ENCODE assay signal across 6 cellular contexts in genomic region chr9:65482890-65483289, GRCh38.
DNase-seq lines count a peak whose midpoint lies in the region; TF ChIP-seq lines count a peak whose summit lies in the region.
"Not testable (repeated sequence)": the region's sequence is repeated elsewhere in the genome, so short reads cannot be mapped to it uniquely, and the experiment has no call there.

No MANE protein-coding gene starts in this region.

- not testable (repeated sequence) for H3K27ac Mint-ChIP-seq in type B pancreatic cell

- not testable (repeated sequence) for H3K9me3 Mint-ChIP-seq in type B pancreatic cell

- in situ Hi-C loops in SK-MEL-5 (cut with HindIII; ENCODE audit: low pct_unique_long_range_greater_than_20kb, low sequenced_read_pairs): not testable (repeated sequence)

- H3K36me3 Mint-ChIP-seq in type B pancreatic cell: not testable (repeated sequence)

- H3K4me1 Mint-ChIP-seq in type B pancreatic cell (ENCODE audit: unreplicated experiment): not testable (repeated sequence)

- not testable (repeated sequence) for TF ChIP-seq CTCF in type B pancreatic cell (conservative IDR thresholded peaks at IDR 0.05)

- peak; percentile 12 to 26 for DNase-seq in Kasumi-1 (lab: John Stamatoyannopoulos, UW)
- peak; percentile 2 for DNase-seq in NCI-H69 (lab: John Stamatoyannopoulos, UW)
- DNase-seq in SK-MEL-5 (ENCODE audit: low read depth, low spot score): peak; percentile 67
- DNase-seq in UCSD-AML1 (lab: John Stamatoyannopoulos, UW; ENCODE audit: unreplicated experiment): peak; percentile 48
- DNase-seq in foreskin melanocyte: peak; percentile 29
- DNase-seq in type B pancreatic cell (ENCODE audit: extremely low spot score, unreplicated experiment): peak; percentile 47

- not testable (repeated sequence) for H3K4me3 Mint-ChIP-seq in type B pancreatic cell

- not testable (repeated sequence) for H3K27me3 Mint-ChIP-seq in type B pancreatic cell

Comparison
In these comparisons a context has a peak if more than half of its experiments do, and no peak if none do; other contexts are left out.
1. Peak in every context shown above with its lines: DNase-seq.
2. DNase-seq: peak in every context shown above with its lines; median percentile 67 in SK-MEL-5; 48 in UCSD-AML1; 47 in type B pancreatic cell; 29 in foreskin melanocyte; 19 in Kasumi-1; 2 in NCI-H69.